In the genomic region with DNA sequence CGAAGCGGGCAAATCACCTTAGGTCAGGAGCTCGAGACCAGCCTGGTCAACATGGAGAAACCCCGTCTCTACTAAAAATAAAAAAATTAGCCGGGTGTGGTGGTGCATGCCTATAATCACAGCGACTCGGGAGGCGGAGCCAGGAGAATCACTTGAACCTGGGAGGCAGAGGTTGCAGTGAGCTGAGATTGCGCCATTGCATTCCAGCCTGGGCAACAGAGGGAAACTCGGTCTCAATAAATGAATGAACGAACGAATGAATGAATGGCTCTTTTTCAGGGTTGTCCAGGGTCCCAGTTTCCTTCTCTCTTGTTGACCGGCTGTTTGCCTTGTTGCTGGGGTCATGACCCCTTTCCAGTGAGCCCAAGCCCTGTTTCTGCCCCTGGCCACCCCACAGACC, we compare ENCODE assay signal across 1 cellular context. TPM values are rescaled to one million over a fixed set of nuclear protein-coding genes. Genes with fewer than 3 reads are reported as not detected.
"Had no signal": no experiment of that assay in that cellular context is flagged by ENCODE, and none has a peak within 500 bp of the region (broad histone marks: within the 10 kb centered on the region; RNA-seq: fewer than 3 reads in every experiment).

No MANE protein-coding gene starts in this region.

RNA-seq across cellular contexts. Expression of a gene that starts 36.7 kb away (rescaled TPM):
- total RNA-seq: M059J had no signal
